ENCODE assay signal across 22 cellular contexts in the genomic region with DNA sequence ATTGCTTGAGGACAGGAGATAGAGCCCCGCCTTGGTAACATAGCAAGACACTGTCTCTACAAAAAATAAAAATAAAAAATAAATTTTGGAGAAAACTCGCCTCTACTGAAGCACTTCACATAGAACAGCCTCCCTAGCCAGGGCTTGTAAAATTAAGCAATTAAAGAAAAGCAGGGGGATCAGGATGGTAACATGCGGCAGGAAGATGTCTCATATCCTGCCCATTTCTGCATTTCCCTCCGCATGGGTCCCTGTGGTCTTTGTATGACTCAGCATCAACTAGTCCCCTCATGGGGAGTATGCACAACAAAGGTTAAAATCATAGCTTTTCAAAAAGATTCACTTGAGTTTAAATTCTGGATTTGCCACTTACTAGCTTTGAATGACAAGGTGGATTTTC.
A peak's percentile ranks its signal among the peaks of the same experiment; 100 is the strongest.
DNase-seq lines count a peak whose midpoint lies in the region; ATAC-seq, FAIRE-seq and TF ChIP-seq lines count a peak whose summit lies in the region.
"Had no signal": no experiment of that assay in that cellular context is flagged by ENCODE, and none has a peak within 500 bp of the region (broad histone marks: within the 10 kb centered on the region; RNA-seq: fewer than 3 reads in every experiment).

No MANE protein-coding gene starts in this region.

- TF ChIP-seq CTCF in GM23338 (conservative IDR thresholded peaks at IDR 0.05; ENCODE audit: low read depth in 2 of 2): no peak
- TF ChIP-seq CTCF in NB4 (IDR thresholded peaks at IDR 0.05; ENCODE audit: low read depth, low read length): no peak
- TF ChIP-seq CTCF in GM12878 (IDR thresholded peaks at IDR 0.05 in 2 of 3, conservative IDR thresholded peaks at IDR 0.05 in 1 of 3; ENCODE audit: control insufficient read depth in 2 of 3, extremely low read depth in 1 of 3, insufficient read depth in 1 of 3, low read depth in 3 of 3, low read length in 3 of 3): no peak
- TF ChIP-seq CTCF in stomach (IDR thresholded peaks at IDR 0.05): no peak

- H3K27me3 ChIP-seq in GM23338 (ENCODE audit: insufficient read depth) (no peaks in the 10 kb centered on the region), GM12878 (replicated peaks in 1 of 2; ENCODE audit: control insufficient read depth in 2 of 2, insufficient read depth in 2 of 2, low read length in 1 of 2) (no peaks in the 10 kb centered on the region), stomach (no peaks in the 10 kb centered on the region)
- H3K27me3 ChIP-seq in naive thymus-derived CD4-positive, alpha-beta T cell (ENCODE audit: control insufficient read depth in 2 of 2, insufficient read depth in 2 of 2, low read length in 2 of 2): no peaks in the 10 kb centered on the region
- H3K27me3 ChIP-seq: tibial nerve had no signal

- WGBS in GM12878 (ENCODE audit: insufficient coverage, insufficient replicate concordance, low lambda C conversion rate, missing lambda C conversion rate): 17% methylated on average over 4 of the region's 4 CpGs
- 59 to 80% (median 75%) methylated on average over 4 of the region's 4 CpGs for WGBS in stomach, 5 donors

- TF ChIP-seq POLR2A in NB4 (IDR thresholded peaks at IDR 0.05; ENCODE audit: extremely low read depth, insufficient read length) (no peak), GM12878 (IDR thresholded peaks at IDR 0.05; ENCODE audit: low read depth, low read length) (no peak), stomach (IDR thresholded peaks at IDR 0.05) (no peak)

- no peak for TF ChIP-seq RAD21 in GM12878 (IDR thresholded peaks at IDR 0.05; ENCODE audit: insufficient read depth, low read depth, low read length)

- no peak for FAIRE-seq in GM12878 (lab: Jason Lieb, UNC)
- FAIRE-seq: K562 had no signal

- H3K4me3 ChIP-seq in GM23338: no peak overlapping the region
- no peak overlapping the region for H3K4me3 ChIP-seq in NB4 (ENCODE audit: low read depth, low read length)
- H3K4me3 ChIP-seq in GM12878: no peak overlapping the region
- H3K4me3 ChIP-seq in naive thymus-derived CD4-positive, alpha-beta T cell (ENCODE audit: low read length): no peak overlapping the region
- no peak overlapping the region for H3K4me3 ChIP-seq in stomach
- H3K4me3 ChIP-seq: K562, lung, tibial nerve had no signal

- peaks cover 13% of the 10 kb centered on the region for H3K9me3 Mint-ChIP-seq in GM23338
- peaks cover 0 to 30% (median 10%) of the 10 kb centered on the region in 11 donors for H3K9me3 Mint-ChIP-seq in naive thymus-derived CD4-positive, alpha-beta T cell

- H3K79me2 ChIP-seq in GM23338 (replicated peaks; ENCODE audit: insufficient read depth) (no peaks in the 10 kb centered on the region), GM12878 (ENCODE audit: control insufficient read depth, insufficient read depth, low read length) (no peaks in the 10 kb centered on the region)

- no peak overlapping the region for H3K4me3 Mint-ChIP-seq in GM23338
- no peak overlapping the region for H3K4me3 Mint-ChIP-seq in naive thymus-derived CD4-positive, alpha-beta T cell
- H3K4me3 Mint-ChIP-seq: B cell; natural killer cell; stimulated activated naive B cell treated with anti-CD40 and anti-IgM and Interleukin-4, amounts not matched to agents 10 μg/mL and 1 μg/mL and 100 μg/mL, for 72 hours had no signal

- H3K27ac ChIP-seq in GM23338 (ENCODE audit: low read depth): no peak overlapping the region
- H3K27ac ChIP-seq in GM12878 (ENCODE audit: control insufficient read depth, insufficient read depth): no peak overlapping the region
- H3K27ac ChIP-seq in naive thymus-derived CD4-positive, alpha-beta T cell (ENCODE audit: low read depth, low read length): no peak overlapping the region
- no peak overlapping the region for H3K27ac ChIP-seq in stomach
- H3K27ac ChIP-seq: tibial nerve had no signal

- peaks cover 23% of the 10 kb centered on the region for H3K4me1 ChIP-seq in GM23338 (ENCODE audit: insufficient read depth)
- no peaks in the 10 kb centered on the region for H3K4me1 ChIP-seq in GM12878 (ENCODE audit: control insufficient read depth, insufficient read depth, low read length)
- H3K4me1 ChIP-seq in naive thymus-derived CD4-positive, alpha-beta T cell (ENCODE audit: control insufficient read depth in 2 of 2, insufficient read depth in 2 of 2, low read length in 2 of 2): no peaks in the 10 kb centered on the region
- no peaks in the 10 kb centered on the region for H3K4me1 ChIP-seq in stomach
- H3K4me1 ChIP-seq: tibial nerve had no signal

- POLR2A ChIA-PET in GM12878 (lab: Charles Lee): no interaction called here
- POLR2A ChIA-PET in naive thymus-derived CD4-positive, alpha-beta T cell (lab: Charles Lee): no interaction called here

- H3K4me2 ChIP-seq in GM23338 (peak overlapping the region; percentile 23; the same call in 1 of the 2 replicates), GM12878 (ENCODE audit: control insufficient read depth, insufficient read depth) (no peak overlapping the region)

- BruUV-seq in GM12878 (replicated peaks; lab: Mats Ljungman, UMichigan): no TSS peak

- no peak overlapping the region for H3K9ac ChIP-seq in GM12878 (ENCODE audit: control insufficient read depth, insufficient read depth, low read length)

- DNase-seq in GM23338 (ENCODE audit: low spot score) (no peak), NB4 (ENCODE audit: low read depth) (peak; percentile 90), GM12878 (ENCODE audit: low read depth, low spot score) (no peak), NAMALWA (ENCODE audit: low spot score) (no peak), stomach (no peak), DMS53 (lab: John Stamatoyannopoulos, UW) (no peak)
- no peak for DNase-seq in naive thymus-derived CD4-positive, alpha-beta T cell
- no peak for DNase-seq in activated CD4-positive, alpha-beta T cell treated with anti-CD3 and anti-CD28 coated beads, Interleukin-2, amount 50 U/mL, for 1 hour
- DNase-seq: activated gamma-delta T cell; anterior cingulate cortex; cortex of kidney; erythroblast; GOT3; natural killer cell; NCI-H1694 treated with DMSO at 0.1 percent for 48 hours; NCI-H446; Right ventricle myocardium superior; stimulated activated naive B cell treated with anti-CD40 and anti-IgM and Interleukin-4, amounts not matched to agents 10 μg/mL and 1 μg/mL and 100 μg/mL, for 72 hours had no signal

- H2AFZ ChIP-seq in GM23338 (peak overlapping the region; percentile 35; the same call in 1 of the 2 replicates), GM12878 (ENCODE audit: control insufficient read depth, low read depth, low read length) (no peak overlapping the region)

- H3K9me2 ChIP-seq in GM23338 (ENCODE audit: insufficient read depth): no peaks in the 10 kb centered on the region

- H3K4me1 Mint-ChIP-seq in GM23338: peaks cover 22% of the 10 kb centered on the region
- H3K4me1 Mint-ChIP-seq in naive thymus-derived CD4-positive, alpha-beta T cell: peaks cover 0 to 4% (median 0%) of the 10 kb centered on the region in 7 donors
- H3K4me1 Mint-ChIP-seq: B cell; natural killer cell; stimulated activated naive B cell treated with anti-CD40 and anti-IgM and Interleukin-4, amounts not matched to agents 10 μg/mL and 1 μg/mL and 100 μg/mL, for 72 hours had no signal

- intact Hi-C loops in GM12878 (cut with micrococcal nuclease; ENCODE audit: unreplicated experiment) (no loop called here), stomach (cut with DNase I; ENCODE audit: low total_unique reads) (no loop called here)
- intact Hi-C loops in naive thymus-derived CD4-positive, alpha-beta T cell (cut with micrococcal nuclease): no loop called here

- CTCF ChIA-PET in GM12878 (lab: Yijun Ruan, JAX): interaction anchor here (0.6 to 1.7 kb wide), 2 partner anchors 326 to 384 kb away, joined by 3 to 6 read pairs; no protein-coding TSS in a partner anchor
- CTCF ChIA-PET in naive thymus-derived CD4-positive, alpha-beta T cell (lab: Charles Lee): no interaction called here

- H3K27ac Mint-ChIP-seq in GM23338: peak overlapping the region; percentile 3; the same call in 1 of the 2 replicates
- no peak overlapping the region for H3K27ac Mint-ChIP-seq in naive thymus-derived CD4-positive, alpha-beta T cell
- H3K27ac Mint-ChIP-seq: B cell; natural killer cell; stimulated activated naive B cell treated with anti-CD40 and anti-IgM and Interleukin-4, amounts not matched to agents 10 μg/mL and 1 μg/mL and 100 μg/mL, for 72 hours had no signal

- TF ChIP-seq EP300 in GM12878 (IDR thresholded peaks at IDR 0.05; ENCODE audit: borderline replicate concordance in 1 of 2, control insufficient read depth in 1 of 2, low read depth in 2 of 2, low read length in 2 of 2): no peak
- no peak for TF ChIP-seq EP300 in stomach (IDR thresholded peaks at IDR 0.05)

- ATAC-seq in GM23338 (no peak), GM12878 (0 out of 3 replicates have a peak, but pooled peaks have one; percentile 17)
- peak; percentile 26 for ATAC-seq in naive thymus-derived CD4-positive, alpha-beta T cell
- ATAC-seq: K562; natural killer cell; stimulated activated naive B cell treated with anti-CD40 and anti-IgM and Interleukin-4, amounts not matched to agents 10 μg/mL and 1 μg/mL and 100 μg/mL, for 72 hours had no signal

- H3K36me3 ChIP-seq in GM23338 (ENCODE audit: insufficient read depth) (no peaks in the 10 kb centered on the region), GM12878 (ENCODE audit: control insufficient read depth in 2 of 2, insufficient read depth in 2 of 2, low read length in 1 of 2) (no peaks in the 10 kb centered on the region), stomach (no peaks in the 10 kb centered on the region)
- H3K36me3 ChIP-seq in naive thymus-derived CD4-positive, alpha-beta T cell (ENCODE audit: control insufficient read depth in 2 of 3, insufficient read depth in 3 of 3, low read length in 3 of 3): no peaks in the 10 kb centered on the region
- H3K36me3 ChIP-seq: tibial nerve had no signal

- RAD21 ChIA-PET in GM12878 (lab: Charles Lee; ENCODE audit: unreplicated experiment): no interaction called here

- SMC1A ChIA-PET in GM12878 (lab: Charles Lee; ENCODE audit: uncharacterized antibody, unreplicated experiment): interaction anchor here (0.6 kb wide), 2 partner anchors 363 to 383 kb away, joined by 3 read pairs; no protein-coding TSS in a partner anchor

- in situ Hi-C loops in GM12878 (cut with MboI): no loop called here

- no peaks in the 10 kb centered on the region for H3F3A ChIP-seq in GM23338 (replicated peaks; ENCODE audit: low read depth)

- H3K36me3 Mint-ChIP-seq in GM23338 (ENCODE audit: low read depth): peaks cover 28% of the 10 kb centered on the region
- H3K36me3 Mint-ChIP-seq in naive thymus-derived CD4-positive, alpha-beta T cell: no peaks in the 10 kb centered on the region
- H3K36me3 Mint-ChIP-seq: stimulated activated naive B cell treated with anti-CD40 and anti-IgM and Interleukin-4, amounts not matched to agents 10 μg/mL and 1 μg/mL and 100 μg/mL, for 72 hours had no signal

- H4K20me1 ChIP-seq in GM23338 (replicated peaks; ENCODE audit: insufficient read depth): no peaks in the 10 kb centered on the region
- H4K20me1 ChIP-seq in GM12878 (ENCODE audit: control insufficient read depth, insufficient read depth): no peaks in the 10 kb centered on the region

- no peaks in the 10 kb centered on the region for H3K27me3 Mint-ChIP-seq in GM23338 (ENCODE audit: insufficient read depth, low read depth, poor library complexity)
- H3K27me3 Mint-ChIP-seq in naive thymus-derived CD4-positive, alpha-beta T cell: no peaks in the 10 kb centered on the region
- H3K27me3 Mint-ChIP-seq: B cell; stimulated activated naive B cell treated with anti-CD40 and anti-IgM and Interleukin-4, amounts not matched to agents 10 μg/mL and 1 μg/mL and 100 μg/mL, for 72 hours had no signal

- H3K9me3 ChIP-seq in GM12878 (replicated peaks; ENCODE audit: control insufficient read depth, insufficient read depth, low read length) (no peaks in the 10 kb centered on the region), stomach (peaks cover 11 to 29% (median 18%) of the 10 kb centered on the region in 4 donors)
- peaks cover 0 to 9% (median 4%) of the 10 kb centered on the region in 3 experiments for H3K9me3 ChIP-seq in naive thymus-derived CD4-positive, alpha-beta T cell (ENCODE audit: control insufficient read depth in 2 of 3, low read length in 3 of 3)
